ENCODE assay signal across 24 cellular contexts in the genomic region with DNA sequence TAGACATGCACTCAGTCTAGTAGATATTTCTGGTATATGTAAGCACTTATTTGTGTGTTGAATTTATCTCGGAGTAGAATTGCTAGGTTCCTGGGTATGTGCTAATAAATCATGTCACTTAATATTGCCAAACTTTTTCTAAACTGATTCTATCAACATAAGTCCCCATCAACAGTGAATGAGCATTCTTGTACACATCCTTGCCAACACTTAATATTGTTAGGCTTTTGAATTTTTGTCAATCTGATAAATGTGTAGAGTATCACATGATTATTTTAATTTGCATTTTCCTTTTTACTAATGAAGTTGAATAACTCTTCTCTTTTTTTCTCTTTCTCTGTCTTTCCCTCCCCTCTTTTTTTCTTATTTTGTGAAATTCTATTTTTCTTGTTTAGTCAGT.
"Had no signal": no experiment of that assay in that cellular context is flagged by ENCODE, and none has a peak within 500 bp of the region (broad histone marks: within the 10 kb centered on the region; RNA-seq: fewer than 3 reads in every experiment).

No MANE protein-coding gene starts in this region.

- FAIRE-seq: frontal cortex, keratinocyte had no signal

- H3K27ac ChIP-seq: coronary artery, heart right ventricle, right atrium auricular region, testis, tibial nerve, upper lobe of right lung, vagina had no signal

- H3K27me3 Mint-ChIP-seq: memory B cell; stimulated activated naive B cell treated with anti-CD40 and anti-IgM and Interleukin-4, amounts not matched to agents 10 μg/mL and 1 μg/mL and 100 μg/mL, for 72 hours; stimulated activated naive CD8-positive, alpha-beta T cell treated with anti-CD3 and anti-CD28 coated beads, Interleukin-15, amount 100 ng/mL, for 72 hours had no signal

- H3K4me3 ChIP-seq: coronary artery, heart right ventricle, left lung, lower lobe of right lung, right atrium auricular region, sigmoid colon, skin epidermis, testis, tibial nerve, upper lobe of right lung, vagina had no signal

- H3K9me3 ChIP-seq: left lung, lower lobe of right lung, right atrium auricular region, sigmoid colon, testis, tibial nerve, upper lobe of right lung, vagina had no signal

- H3K4me1 ChIP-seq: heart right ventricle, right atrium auricular region, testis had no signal

- H3K9me3 Mint-ChIP-seq: endodermal cell; nephron; stimulated activated naive CD8-positive, alpha-beta T cell treated with anti-CD3 and anti-CD28 coated beads, Interleukin-15, amount 100 ng/mL, for 72 hours had no signal

- H3K27me3 ChIP-seq: heart right ventricle, left lung, right atrium auricular region, sigmoid colon, testis, tibial nerve, upper lobe of right lung, vagina had no signal

- H3K4me3 Mint-ChIP-seq: endodermal cell; immature natural killer cell; memory B cell; nephron; stimulated activated naive B cell treated with anti-CD40 and anti-IgM and Interleukin-4, amounts not matched to agents 10 μg/mL and 1 μg/mL and 100 μg/mL, for 72 hours; stimulated activated naive CD8-positive, alpha-beta T cell treated with anti-CD3 and anti-CD28 coated beads, Interleukin-15, amount 100 ng/mL, for 72 hours had no signal

- DNase-seq: effector CD4-positive, alpha-beta T cell; endodermal cell; heart right ventricle; immature natural killer cell; left lung; lower lobe of right lung; midbrain; sigmoid colon; stimulated activated CD4-positive, alpha-beta T cell treated with anti-CD3 and anti-CD28 coated beads, Interleukin-2, amount 100 ng/mL, for 24 hours; stimulated activated CD4-positive, alpha-beta T cell treated with anti-CD3 and anti-CD28 coated beads, Interleukin-4, amount 100 ng/mL, for 4 hours; stimulated activated naive B cell treated with anti-CD40 and anti-IgM and Interleukin-4, amounts not matched to agents 10 μg/mL and 1 μg/mL and 100 μg/mL, for 72 hours; stimulated activated naive CD8-positive, alpha-beta T cell treated with anti-CD3 and anti-CD28 coated beads, Interleukin-15, amount 100 ng/mL, for 72 hours; testis; upper lobe of right lung had no signal

- H3K4me1 Mint-ChIP-seq: immature natural killer cell; memory B cell; stimulated activated naive B cell treated with anti-CD40 and anti-IgM and Interleukin-4, amounts not matched to agents 10 μg/mL and 1 μg/mL and 100 μg/mL, for 72 hours; stimulated activated naive CD8-positive, alpha-beta T cell treated with anti-CD3 and anti-CD28 coated beads, Interleukin-15, amount 100 ng/mL, for 72 hours had no signal

- H3K36me3 ChIP-seq: right atrium auricular region, vagina had no signal

- ATAC-seq: esophagus mucosa; heart right ventricle; left lung; lower lobe of right lung; stimulated activated naive B cell treated with anti-CD40 and anti-IgM and Interleukin-4, amounts not matched to agents 10 μg/mL and 1 μg/mL and 100 μg/mL, for 72 hours; stimulated activated naive CD8-positive, alpha-beta T cell treated with anti-CD3 and anti-CD28 coated beads, Interleukin-15, amount 100 ng/mL, for 72 hours; upper lobe of right lung had no signal

- H3K27ac Mint-ChIP-seq: endodermal cell; immature natural killer cell; memory B cell; stimulated activated naive B cell treated with anti-CD40 and anti-IgM and Interleukin-4, amounts not matched to agents 10 μg/mL and 1 μg/mL and 100 μg/mL, for 72 hours had no signal
